In the genomic region with DNA sequence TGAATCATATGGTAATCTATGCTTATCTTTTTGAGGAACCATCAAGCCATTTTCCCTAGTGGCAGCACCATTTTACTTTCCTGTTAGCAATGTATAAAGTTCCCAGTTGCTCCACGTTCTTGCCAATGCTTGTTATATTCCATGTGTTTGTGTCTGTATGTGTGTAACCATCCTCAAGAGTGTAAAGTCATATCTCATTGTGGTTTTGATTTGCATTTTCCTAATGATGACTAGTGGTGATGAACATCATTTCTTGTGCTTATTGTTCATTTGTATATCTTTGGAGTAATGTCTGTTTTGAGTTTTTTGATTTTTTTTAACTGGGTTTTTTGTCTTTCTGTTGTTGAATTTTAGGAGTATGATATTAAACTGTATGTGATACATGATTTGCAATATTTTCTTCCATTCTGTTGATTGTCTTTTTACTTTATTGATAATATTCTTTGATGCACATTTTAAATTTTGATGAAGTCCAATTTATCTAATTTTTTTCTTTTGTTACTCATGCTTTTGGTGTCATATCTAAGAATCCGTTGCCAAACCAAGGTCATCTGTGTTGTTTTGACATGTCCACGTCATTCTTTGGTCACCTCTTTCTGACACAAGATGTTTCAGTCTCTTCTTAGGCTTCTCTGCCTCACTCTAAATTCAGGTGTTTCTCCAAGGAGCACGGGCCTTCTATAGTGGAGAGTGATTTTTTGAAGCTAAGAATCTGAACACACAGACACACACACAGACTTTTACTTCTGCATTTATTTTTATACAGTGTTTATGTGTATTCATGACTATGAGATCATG, we compare ENCODE assay signal across 28 cellular contexts. TPM values are rescaled to one million over a fixed set of nuclear protein-coding genes. Genes with fewer than 3 reads are reported as not detected.
DNase-seq lines count a peak whose midpoint lies in the region; ATAC-seq and TF ChIP-seq lines count a peak whose summit lies in the region.
"Had no signal": no experiment of that assay in that cellular context is flagged by ENCODE, and none has a peak within 500 bp of the region (broad histone marks: within the 10 kb centered on the region; RNA-seq: fewer than 3 reads in every experiment).

No MANE protein-coding gene starts in this region.

- H3K27ac Mint-ChIP-seq in activated T-cell treated with anti-CD3 and anti-CD28 coated beads, Interleukin-2, amount 50 U/mL, for 72 hours = peak overlapping the region; percentile 67

- H4K20me1 ChIP-seq in MM.1S (ENCODE audit: insufficient read depth, low read length) = no peaks in the 10 kb centered on the region

- peaks cover 32% of the 10 kb centered on the region for H3K79me2 ChIP-seq in MM.1S (ENCODE audit: low read length)

- peaks cover 7 to 14% of the 10 kb centered on the region in 2 donors for H3K36me3 Mint-ChIP-seq in activated T-cell treated with anti-CD3 and anti-CD28 coated beads, Interleukin-2, amount 50 U/mL, for 72 hours (ENCODE audit: insufficient read depth in 2 of 2)

- H3K9me2 ChIP-seq in MM.1S (replicated peaks; ENCODE audit: insufficient read depth, low read length) = no peaks in the 10 kb centered on the region

- no peaks in the 10 kb centered on the region for H3K9me3 ChIP-seq in MM.1S (replicated peaks; ENCODE audit: insufficient read depth, low read length)
- H3K9me3 ChIP-seq: breast epithelium, Caco-2, lower lobe of right lung, mucosa of descending colon, ovary had no signal

- no peak overlapping the region for H3K4me3 ChIP-seq in MM.1S (ENCODE audit: low read length)
- H3K4me3 ChIP-seq in brain microvascular endothelial cell (ENCODE audit: low read depth, low read length) = no peak overlapping the region
- H3K4me3 ChIP-seq: breast epithelium, lower lobe of right lung, mucosa of descending colon, ovary, skin epidermis had no signal

- H3K4me1 ChIP-seq in MM.1S (ENCODE audit: low read length) = peaks cover 32% of the 10 kb centered on the region
- H3K4me1 ChIP-seq: breast epithelium, Caco-2, lower lobe of right lung had no signal

- peaks cover 19% of the 10 kb centered on the region for H3F3A ChIP-seq in MM.1S (ENCODE audit: insufficient read depth, low read length)

- no peaks in the 10 kb centered on the region for H3K27me3 ChIP-seq in MM.1S (replicated peaks; ENCODE audit: insufficient read depth, low read length)
- no peaks in the 10 kb centered on the region for H3K27me3 ChIP-seq in brain microvascular endothelial cell (replicated peaks)
- H3K27me3 ChIP-seq: breast epithelium, ovary had no signal

- TF ChIP-seq CTCF in MM.1S (IDR thresholded peaks at IDR 0.05; ENCODE audit: low read length) = no peak
- TF ChIP-seq CTCF in brain microvascular endothelial cell (IDR thresholded peaks at IDR 0.05; ENCODE audit: low read depth, low read length, missing control alignments) = no peak

- H3K9me3 Mint-ChIP-seq in activated T-cell treated with anti-CD3 and anti-CD28 coated beads, Interleukin-2, amount 50 U/mL, for 72 hours = peaks cover 0 to 2% of the 10 kb centered on the region in 2 donors
- H3K9me3 Mint-ChIP-seq: T-cell had no signal

- H3K4me2 ChIP-seq in MM.1S (ENCODE audit: low read depth, low read length) = no peak overlapping the region

- H3K27ac ChIP-seq in MM.1S (ENCODE audit: low read length) = peak overlapping the region; percentile 87; the same call in 1 of the 2 replicates
- no peak overlapping the region for H3K27ac ChIP-seq in brain microvascular endothelial cell
- H3K27ac ChIP-seq: breast epithelium, lower lobe of right lung, ovary, skin epidermis had no signal

- H3K27me3 Mint-ChIP-seq in activated T-cell treated with anti-CD3 and anti-CD28 coated beads, Interleukin-2, amount 50 U/mL, for 72 hours (ENCODE audit: low read depth) = no peaks in the 10 kb centered on the region
- H3K27me3 Mint-ChIP-seq: T-cell had no signal

- H2AFZ ChIP-seq in MM.1S (ENCODE audit: low read length) = no peak overlapping the region

- ATAC-seq in activated T-cell treated with anti-CD3 and anti-CD28 coated beads, Interleukin-2, amount 50 U/mL, for 72 hours (replicated peaks in 1 of 2) = peak; percentile 49 to 79
- ATAC-seq in GM19023 (IDR thresholded peaks at IDR 0.05; ENCODE audit: unreplicated experiment) = no peak
- ATAC-seq in GM19455 (IDR thresholded peaks at IDR 0.05; ENCODE audit: unreplicated experiment) = no peak
- ATAC-seq: lower lobe of right lung, mucosa of descending colon, Panc1, T-cell had no signal

- in situ Hi-C loops in brain microvascular endothelial cell (cut with HindIII; ENCODE audit: low pct_ligation_motif_present, low sequenced_read_pairs) = no loop called here

- H3K36me3 ChIP-seq in MM.1S (replicated peaks; ENCODE audit: insufficient read depth, low read length) (no peaks in the 10 kb centered on the region), brain microvascular endothelial cell (replicated peaks) (peaks cover 2% of the 10 kb centered on the region)
- H3K36me3 ChIP-seq: breast epithelium, lower lobe of right lung, ovary had no signal

- H3K4me1 Mint-ChIP-seq in activated T-cell treated with anti-CD3 and anti-CD28 coated beads, Interleukin-2, amount 50 U/mL, for 72 hours (ENCODE audit: low read depth) = peaks cover 32% of the 10 kb centered on the region

- H3K4me3 Mint-ChIP-seq in activated T-cell treated with anti-CD3 and anti-CD28 coated beads, Interleukin-2, amount 50 U/mL, for 72 hours = peak overlapping the region in 1 of 2 donors; percentile 2
- H3K4me3 Mint-ChIP-seq: T-cell had no signal

- no peak for DNase-seq in activated T-cell treated with anti-CD3 and anti-CD28 coated beads, Interleukin-2, amount 50 U/mL, for 72 hours
- DNase-seq in activated T-cell treated with anti-CD3 and anti-CD28 coated beads, Interleukin-2, amount 50 U/mL, for 1 hour = no peak
- DNase-seq in MM.1S = no peak
- peak; percentile 7 for DNase-seq in brain microvascular endothelial cell
- no peak for DNase-seq in cerebellar nuclear complex (lab: John Stamatoyannopoulos, UW)
- DNase-seq: activated CD4-positive, alpha-beta T cell treated with anti-CD3 and anti-CD28 coated beads for 4 hours; amniotic stem cell; C1 segment of cervical spinal cord; Caco-2; effector CD4-positive, alpha-beta T cell; GDM1; KG1; lower lobe of right lung; mucosa of descending colon; NCI-H1436; NCI-H2081 treated with DMSO at 0.1 percent for 48 hours; NCI-H226; NCI-H69; ovary; retina; stimulated activated CD8-positive, alpha-beta memory T cell treated with anti-CD3 and anti-CD28 coated beads, Interleukin-4, amount 100 ng/mL, for 48 hours; T-cell; trophoblast cell had no signal

- H3K9ac ChIP-seq in MM.1S (ENCODE audit: low read length) = no peak overlapping the region

RNA-seq across cellular contexts. Expression of gene PPHLN1, which starts 36.1 kb away (rescaled TPM):
- total RNA-seq in activated T-cell treated with anti-CD3 and anti-CD28 coated beads, Interleukin-2, amount 50 U/mL, for 72 hours = 10 to 100 TPM; 56.9 to 63.1 TPM

RNA-seq across cellular contexts. Expression of gene ZCRB1, which starts 36.2 kb away (rescaled TPM):
- 100 to 1,000 TPM in 1 of 2 donors, 10 to 100 TPM in 1; 89.2 to 113 TPM for total RNA-seq in activated T-cell treated with anti-CD3 and anti-CD28 coated beads, Interleukin-2, amount 50 U/mL, for 72 hours

Comparison
In these comparisons a context has a peak if more than half of its experiments do, and no peak if none do; other contexts are left out.
1. ATAC-seq: peak in activated T-cell treated with anti-CD3 and anti-CD28 coated beads, Interleukin-2, amount 50 U/mL, for 72 hours (2 of 2); none in GM19023 (single experiment) and GM19455 (single experiment).